25 cellular contexts compared by ENCODE assay signal in the genomic region with DNA sequence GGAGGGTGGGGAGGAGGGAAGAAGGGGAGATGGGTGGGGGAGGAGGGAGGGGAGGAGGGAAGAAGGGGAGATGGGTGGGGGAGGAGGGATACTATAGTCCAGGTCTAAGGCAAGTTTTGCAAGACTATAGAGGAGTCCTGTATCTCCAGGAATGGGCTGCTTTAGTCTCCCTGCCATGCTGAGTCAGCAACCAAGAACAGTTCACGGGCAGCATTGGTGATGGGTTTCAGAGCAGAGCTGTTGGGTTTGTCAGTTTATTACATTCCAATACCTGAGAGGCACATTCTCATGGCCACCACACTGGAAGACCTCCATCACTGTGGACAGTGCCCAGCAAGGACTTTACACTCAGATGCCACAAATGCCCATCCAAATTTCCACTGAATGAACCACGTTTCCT.
DNase-seq lines count a peak whose midpoint lies in the region; ATAC-seq, FAIRE-seq and TF ChIP-seq lines count a peak whose summit lies in the region.
"Had no signal": no experiment of that assay in that cellular context is flagged by ENCODE, and none has a peak within 500 bp of the region (broad histone marks: within the 10 kb centered on the region; RNA-seq: fewer than 3 reads in every experiment).

No MANE protein-coding gene starts in this region.

- TF ChIP-seq POLR2A in HepG2 (IDR thresholded peaks at IDR 0.05; ENCODE audit: insufficient read depth in 1 of 2, low read depth in 2 of 2, low read length in 2 of 2) (no peak), right lobe of liver (IDR thresholded peaks at IDR 0.05) (no peak), K562 (conservative IDR thresholded peaks at IDR 0.05) (no peak)

- no peaks in the 10 kb centered on the region for H3K79me2 ChIP-seq in HepG2 (ENCODE audit: insufficient read depth, low read length)
- H3K79me2 ChIP-seq in K562 (ENCODE audit: control insufficient read depth, insufficient read depth, low read length), result no peaks in the 10 kb centered on the region
- no peaks in the 10 kb centered on the region for H3K79me2 ChIP-seq in osteoblast (ENCODE audit: insufficient read depth, low read length)

- no peak overlapping the region for H3K4me3 ChIP-seq in HepG2 (replicated peaks in 1 of 3; ENCODE audit: insufficient read depth in 1 of 3, low read depth in 2 of 3, low read length in 3 of 3)
- no peak overlapping the region for H3K4me3 ChIP-seq in right lobe of liver
- H3K4me3 ChIP-seq in K562, result no peak overlapping the region
- H3K4me3 ChIP-seq in osteoblast (ENCODE audit: insufficient read depth, low read length), result no peak overlapping the region
- H3K4me3 ChIP-seq: BLaER1, GM12878 had no signal

- TF ChIP-seq RAD21 in HepG2 (CRISPR knock-in tag; IDR thresholded peaks at IDR 0.05) (no peak), K562 (CRISPR knock-in tag; conservative IDR thresholded peaks at IDR 0.05 in 1 of 2, IDR thresholded peaks at IDR 0.05 in 1 of 2) (no peak)

- H3K27me3 ChIP-seq in HepG2 (ENCODE audit: control insufficient read depth in 1 of 2, insufficient read depth in 2 of 2, low read length in 2 of 2) (no peaks in the 10 kb centered on the region; a peak in 1 of 5 replicates), right lobe of liver (no peaks in the 10 kb centered on the region), K562 (ENCODE audit: control insufficient read depth in 2 of 2, insufficient read depth in 2 of 2, low read length in 2 of 2) (no peaks in the 10 kb centered on the region), osteoblast (ENCODE audit: insufficient read depth, low read length) (no peaks in the 10 kb centered on the region)
- H3K27me3 ChIP-seq: BE2C, BLaER1 had no signal

- H3K4me1 ChIP-seq in HepG2 (ENCODE audit: insufficient read depth, low read length) (no peaks in the 10 kb centered on the region), right lobe of liver (peaks cover 0 to 3% (median 0%) of the 10 kb centered on the region in 4 donors), K562 (replicated peaks in 1 of 2; ENCODE audit: control insufficient read depth in 2 of 2, insufficient read depth in 2 of 2, low read length in 2 of 2) (no peaks in the 10 kb centered on the region), osteoblast (ENCODE audit: insufficient read depth, low read length) (no peaks in the 10 kb centered on the region)
- H3K4me1 ChIP-seq: BE2C, BLaER1 had no signal

- WGBS in HepG2 (ENCODE audit: low lambda C conversion rate), result 0% methylated on average over 1 of the region's 2 CpGs
- WGBS in right lobe of liver (ENCODE audit: insufficient coverage, low coverage, low lambda C conversion rate, missing lambda C conversion rate), result 80% methylated on average over 2 of the region's 2 CpGs
- 0% methylated on average over 2 of the region's 2 CpGs for WGBS in K562 (ENCODE audit: insufficient coverage, low coverage, missing lambda C conversion rate)

- H3K36me3 ChIP-seq in HepG2 (replicated peaks in 1 of 2; ENCODE audit: control insufficient read depth in 1 of 2, insufficient read depth in 2 of 2, low read length in 2 of 2) (no peaks in the 10 kb centered on the region), right lobe of liver (no peaks in the 10 kb centered on the region), K562 (ENCODE audit: control insufficient read depth, insufficient read depth, low read length) (no peaks in the 10 kb centered on the region), osteoblast (ENCODE audit: insufficient read depth, low read length) (no peaks in the 10 kb centered on the region)
- H3K36me3 ChIP-seq: BE2C, BLaER1 had no signal

- H4K20me1 ChIP-seq in HepG2 (ENCODE audit: insufficient read depth, low read length) (no peaks in the 10 kb centered on the region), K562 (replicated peaks; ENCODE audit: control insufficient read depth, insufficient read depth, low read length) (no peaks in the 10 kb centered on the region), osteoblast (ENCODE audit: insufficient read depth, low read length) (no peaks in the 10 kb centered on the region)
- H4K20me1 ChIP-seq: BLaER1 had no signal

- CTCF ChIA-PET in HepG2 (lab: Yijun Ruan, JAX; ENCODE audit: low intra/inter-chr PET ratio, low total read pairs) (no interaction called here), K562 (lab: Yijun Ruan, JAX; ENCODE audit: low intra/inter-chr PET ratio) (no interaction called here)

- TF ChIP-seq EP300 in HepG2 (IDR thresholded peaks at IDR 0.05; ENCODE audit: low read depth in 2 of 2, low read length in 2 of 2) (no peak), HepG2 (CRISPR knock-in tag; IDR thresholded peaks at IDR 0.05; ENCODE audit: borderline replicate concordance) (no peak), K562 (IDR thresholded peaks at IDR 0.05; ENCODE audit: low read length) (no peak)

- no peak for TF ChIP-seq CTCF in HepG2 (CRISPR knock-in tag; IDR thresholded peaks at IDR 0.05)
- TF ChIP-seq CTCF in right lobe of liver (IDR thresholded peaks at IDR 0.05), result no peak
- TF ChIP-seq CTCF in K562 (IDR thresholded peaks at IDR 0.05 in 2 of 3, conservative IDR thresholded peaks at IDR 0.05 in 1 of 3; ENCODE audit: insufficient read depth in 2 of 3, low read depth in 1 of 3, low read length in 3 of 3), result no peak
- TF ChIP-seq CTCF in osteoblast (IDR thresholded peaks at IDR 0.05; ENCODE audit: extremely low read depth, low read depth, low read length), result no peak

- H3K27ac ChIP-seq in HepG2 (ENCODE audit: extremely low read length, insufficient read depth, low read length) (no peak overlapping the region), right lobe of liver (no peak overlapping the region), K562 (ENCODE audit: extremely low read depth, low read depth, low read length) (no peak overlapping the region), osteoblast (ENCODE audit: low read depth, low read length) (no peak overlapping the region)
- H3K27ac ChIP-seq: 22Rv1, BLaER1 had no signal

- DNase-seq in HepG2 (ENCODE audit: low spot score) (no peak), right lobe of liver (no peak), K562 (ENCODE audit: extremely low read depth in 1 of 4, low spot score in 3 of 4) (no peak), osteoblast (ENCODE audit: insufficient read length, low spot score, missing footprints) (peak; percentile 42), occipital lobe (lab: John Stamatoyannopoulos, UW) (no peak), NCI-H2196 (lab: John Stamatoyannopoulos, UW; ENCODE audit: unreplicated experiment) (no peak)
- DNase-seq: ACHN; BE2C; C1 segment of cervical spinal cord; CD4-positive, alpha-beta memory T cell; CD4-positive, CD25-positive, alpha-beta regulatory T cell; CD8-positive, alpha-beta memory T cell; COR-L47; DMS 273 treated with DMSO at 0.1 percent for 48 hours; DMS153; DMS53; DMS79; DND-41; EL; GDM1 had no signal

- FAIRE-seq in HepG2 (lab: Jason Lieb, UNC) (no peak), K562 (lab: Jason Lieb, UNC) (no peak)
- FAIRE-seq: GM12878, GM12892, GM18507 had no signal

- H3K9me3 ChIP-seq in HepG2 (ENCODE audit: low read length), result no peaks in the 10 kb centered on the region
- H3K9me3 ChIP-seq in right lobe of liver, result no peaks in the 10 kb centered on the region
- no peaks in the 10 kb centered on the region for H3K9me3 ChIP-seq in K562 (replicated peaks; ENCODE audit: control insufficient read depth, insufficient read depth, low read depth, low read length)
- no peaks in the 10 kb centered on the region for H3K9me3 ChIP-seq in osteoblast (ENCODE audit: low read depth, low read length)
- H3K9me3 ChIP-seq: BE2C, BLaER1 had no signal

- no peak overlapping the region for H3K9ac ChIP-seq in HepG2 (ENCODE audit: insufficient read depth, low read depth, low read length)
- no peak overlapping the region for H3K9ac ChIP-seq in K562 (ENCODE audit: insufficient read depth in 1 of 2, low read depth in 2 of 2, low read length in 2 of 2)
- H3K9ac ChIP-seq: BLaER1 had no signal

- H2AFZ ChIP-seq in HepG2 (ENCODE audit: low read length) (no peak overlapping the region), K562 (ENCODE audit: low read depth, low read length) (no peak overlapping the region), osteoblast (ENCODE audit: low read length) (no peak overlapping the region)

- ATAC-seq in HepG2 (no peak), right lobe of liver (no peak), K562 (no peak)
- ATAC-seq: GM12878 had no signal

- BruUV-seq in HepG2 (replicated peaks; lab: Mats Ljungman, UMichigan), result no TSS peak
- BruUV-seq in K562 (replicated peaks; lab: Mats Ljungman, UMichigan), result no TSS peak

- H3K9me1 ChIP-seq in K562 (ENCODE audit: control insufficient read depth, insufficient read depth, low read length), result no peaks in the 10 kb centered on the region

- in situ Hi-C loops in HepG2 (cut with HindIII; ENCODE audit: extremely low pct_ligation_motif_present, low pct_unique_long_range_greater_than_20kb) (no loop called here), K562 (cut with MboI) (no loop called here)

- H3K4me2 ChIP-seq in HepG2 (ENCODE audit: low read depth, low read length) (no peak overlapping the region), K562 (ENCODE audit: insufficient read depth, low read length) (no peak overlapping the region), osteoblast (ENCODE audit: insufficient read depth, low read length) (no peak overlapping the region)
- H3K4me2 ChIP-seq: BLaER1 had no signal

- POLR2A ChIA-PET in HepG2 (lab: Yijun Ruan, JAX) (no interaction called here), K562 (lab: Yijun Ruan, JAX) (no interaction called here)

- intact Hi-C loops in HepG2 (cut with micrococcal nuclease; ENCODE audit: unreplicated experiment) (no loop called here), right lobe of liver (cut with DNase I) (no loop called here), K562 (cut with micrococcal nuclease) (no loop called here)

TF ChIP-seq in HepG2, 621 proteins besides CTCF, POLR2A, EP300 and RAD21 (continues in another document):
- TF ChIP-seq ZNF44 (CRISPR knock-in tag; IDR thresholded peaks at IDR 0.05), result no peak

TF ChIP-seq in K562, 482 proteins besides CTCF, POLR2A, EP300 and RAD21 (continues in another document):
- TF ChIP-seq C11orf30 (IDR thresholded peaks at IDR 0.05; ENCODE audit: low read depth) (peak; percentile 21; the same call in 1 of the 2 replicates), LCOR (CRISPR knock-in tag; IDR thresholded peaks at IDR 0.05) (no peak), SMARCA4 (IDR thresholded peaks at IDR 0.05) (no peak), PHF20 (IDR thresholded peaks at IDR 0.05; ENCODE audit: partially characterized antibody) (no peak), MAFK (IDR thresholded peaks at IDR 0.05; ENCODE audit: low read length) (peak; percentile 53)
- TF ChIP-seq, protein P1, sequence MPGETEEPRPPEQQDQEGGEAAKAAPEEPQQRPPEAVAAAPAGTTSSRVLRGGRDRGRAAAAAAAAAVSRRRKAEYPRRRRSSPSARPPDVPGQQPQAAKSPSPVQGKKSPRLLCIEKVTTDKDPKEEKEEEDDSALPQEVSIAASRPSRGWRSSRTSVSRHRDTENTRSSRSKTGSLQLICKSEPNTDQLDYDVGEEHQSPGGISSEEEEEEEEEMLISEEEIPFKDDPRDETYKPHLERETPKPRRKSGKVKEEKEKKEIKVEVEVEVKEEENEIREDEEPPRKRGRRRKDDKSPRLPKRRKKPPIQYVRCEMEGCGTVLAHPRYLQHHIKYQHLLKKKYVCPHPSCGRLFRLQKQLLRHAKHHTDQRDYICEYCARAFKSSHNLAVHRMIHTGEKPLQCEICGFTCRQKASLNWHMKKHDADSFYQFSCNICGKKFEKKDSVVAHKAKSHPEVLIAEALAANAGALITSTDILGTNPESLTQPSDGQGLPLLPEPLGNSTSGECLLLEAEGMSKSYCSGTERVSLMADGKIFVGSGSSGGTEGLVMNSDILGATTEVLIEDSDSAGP (CRISPR knock-in tag; IDR thresholded peaks at IDR 0.05), result no peak
